Comparison of ENCODE assay signal across 16 cellular contexts in the genomic region with DNA sequence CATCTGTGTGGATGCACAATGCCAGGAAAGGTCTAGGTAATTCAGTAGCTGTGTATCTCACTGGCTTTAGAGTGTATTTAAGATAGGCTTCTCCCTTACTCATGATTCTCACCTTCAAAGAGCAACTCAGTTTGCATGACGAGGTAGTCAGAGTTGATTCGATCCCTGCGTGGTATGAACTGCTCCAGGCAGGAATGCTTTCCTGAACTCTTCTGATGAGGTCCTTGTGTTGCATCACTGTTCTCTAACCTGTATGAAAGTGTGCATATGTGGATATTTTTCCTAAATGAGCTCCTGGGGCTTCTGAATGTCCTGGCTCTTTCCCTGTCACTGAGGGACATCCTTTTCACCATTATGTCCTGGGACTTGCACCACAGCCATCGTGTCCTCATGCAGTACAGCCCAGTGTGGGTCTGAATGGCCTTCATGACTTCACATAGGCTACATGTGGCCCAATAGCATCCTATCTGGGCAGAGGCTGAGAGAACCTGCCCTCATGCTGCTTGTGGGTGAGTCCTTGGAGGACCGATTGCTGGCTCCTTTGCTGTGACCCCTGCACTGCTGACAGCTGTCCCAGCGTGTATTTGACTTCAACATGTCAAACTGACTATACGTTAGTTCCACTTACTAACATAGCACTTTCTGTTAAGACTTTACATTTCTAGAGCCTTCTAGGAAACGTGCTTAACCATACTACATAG.
DNase-seq lines count a peak whose midpoint lies in the region; ATAC-seq and TF ChIP-seq lines count a peak whose summit lies in the region.
"Had no signal": no experiment of that assay in that cellular context is flagged by ENCODE, and none has a peak within 500 bp of the region (broad histone marks: within the 10 kb centered on the region; RNA-seq: fewer than 3 reads in every experiment).

No MANE protein-coding gene starts in this region.

- no peak for TF ChIP-seq CTCF in body of pancreas (IDR thresholded peaks at IDR 0.05)

- no peaks in the 10 kb centered on the region for H3K36me3 ChIP-seq in body of pancreas (replicated peaks in 1 of 2; ENCODE audit: insufficient read depth in 1 of 2, low read depth in 2 of 2)
- H3K36me3 ChIP-seq: left lung, right atrium auricular region had no signal

- intact Hi-C loops in activated naive CD4-positive, alpha-beta T cell treated with anti-CD3 and anti-CD28 coated beads for 36 hours (cut with micrococcal nuclease), result loop anchor here (1.0 to 5.0 kb wide), 5 partner anchors 21 to 275 kb away; a partner anchor contains a TSS
- intact Hi-C loops in activated CD4-positive, alpha-beta memory T cell treated with anti-CD3 and anti-CD28 coated beads for 36 hours (cut with micrococcal nuclease), result loop anchor here (1.0 to 10.0 kb wide), 7 partner anchors 20 to 1303 kb away; a partner anchor contains a TSS
- intact Hi-C loops in body of pancreas (cut with DNase I), result no loop called here

- H3K4me3 ChIP-seq in body of pancreas, result no peak overlapping the region
- H3K4me3 ChIP-seq: GM23338, left lung, right atrium auricular region had no signal

- ATAC-seq in stimulated activated memory B cell treated with anti-CD40 and anti-IgM and Interleukin-4, amounts not matched to agents 10 μg/mL and 1 μg/mL and 100 μg/mL, for 72 hours, result no peak
- ATAC-seq in GM21717 (IDR thresholded peaks at IDR 0.05; ENCODE audit: unreplicated experiment) (no peak), body of pancreas (no peak)
- ATAC-seq: GM23338 had no signal

- CTCF ChIA-PET in activated naive CD4-positive, alpha-beta T cell treated with anti-CD3 and anti-CD28 coated beads for 36 hours (lab: Charles Lee), result interaction anchor here (0.6 to 1.6 kb wide), 10 partner anchors 9 to 367 kb away, joined by 3 to 6 read pairs (median 4); no protein-coding TSS in a partner anchor
- CTCF ChIA-PET in activated CD4-positive, alpha-beta memory T cell treated with anti-CD3 and anti-CD28 coated beads for 36 hours (lab: Charles Lee), result interaction anchor here (1.1 to 1.5 kb wide), 5 partner anchors 10 to 356 kb away, joined by 3 to 8 read pairs (median 4); a partner anchor contains a TSS

- H3K4me1 ChIP-seq in body of pancreas, result no peaks in the 10 kb centered on the region

- H3K4me1 Mint-ChIP-seq in activated naive CD4-positive, alpha-beta T cell treated with anti-CD3 and anti-CD28 coated beads for 36 hours (ENCODE audit: low read depth), result peaks cover 32% of the 10 kb centered on the region
- peaks cover 34% of the 10 kb centered on the region for H3K4me1 Mint-ChIP-seq in activated CD4-positive, alpha-beta memory T cell treated with anti-CD3 and anti-CD28 coated beads for 36 hours (ENCODE audit: low read depth)
- H3K4me1 Mint-ChIP-seq in stimulated activated memory B cell treated with anti-CD40 and anti-IgM and Interleukin-4, amounts not matched to agents 10 μg/mL and 1 μg/mL and 100 μg/mL, for 72 hours, result peaks cover 9% of the 10 kb centered on the region
- H3K4me1 Mint-ChIP-seq: GM23338 had no signal

- H3K9me3 Mint-ChIP-seq in activated naive CD4-positive, alpha-beta T cell treated with anti-CD3 and anti-CD28 coated beads for 36 hours, result no peaks in the 10 kb centered on the region
- H3K9me3 Mint-ChIP-seq in activated CD4-positive, alpha-beta memory T cell treated with anti-CD3 and anti-CD28 coated beads for 36 hours, result no peaks in the 10 kb centered on the region
- no peaks in the 10 kb centered on the region for H3K9me3 Mint-ChIP-seq in stimulated activated memory B cell treated with anti-CD40 and anti-IgM and Interleukin-4, amounts not matched to agents 10 μg/mL and 1 μg/mL and 100 μg/mL, for 72 hours
- H3K9me3 Mint-ChIP-seq: activated naive CD4-positive, alpha-beta T cell treated with anti-CD3 and anti-CD28 coated beads, Interleukin-2, amount 50 U/mL, for 24 hours; GM23338 had no signal

- H3K27me3 Mint-ChIP-seq in activated naive CD4-positive, alpha-beta T cell treated with anti-CD3 and anti-CD28 coated beads for 36 hours (ENCODE audit: low read depth), result no peaks in the 10 kb centered on the region
- H3K27me3 Mint-ChIP-seq in activated CD4-positive, alpha-beta memory T cell treated with anti-CD3 and anti-CD28 coated beads for 36 hours, result no peaks in the 10 kb centered on the region
- no peaks in the 10 kb centered on the region for H3K27me3 Mint-ChIP-seq in stimulated activated memory B cell treated with anti-CD40 and anti-IgM and Interleukin-4, amounts not matched to agents 10 μg/mL and 1 μg/mL and 100 μg/mL, for 72 hours
- H3K27me3 Mint-ChIP-seq: activated naive CD4-positive, alpha-beta T cell treated with anti-CD3 and anti-CD28 coated beads, Interleukin-2, amount 50 U/mL, for 24 hours had no signal

- TF ChIP-seq POLR2A in erythroblast (IDR thresholded peaks at IDR 0.05; ENCODE audit: low read length) (no peak), body of pancreas (IDR thresholded peaks at IDR 0.05) (no peak)

- 72 to 73% methylated on average over 8 of the region's 8 CpGs for WGBS in body of pancreas, 2 donors

- H3K27ac ChIP-seq in body of pancreas, result no peak overlapping the region
- H3K27ac ChIP-seq: VCaP had no signal

- H3K9me3 ChIP-seq in body of pancreas, result no peaks in the 10 kb centered on the region
- H3K9me3 ChIP-seq: left lung, right atrium auricular region had no signal

- POLR2A ChIA-PET in activated CD4-positive, alpha-beta memory T cell treated with anti-CD3 and anti-CD28 coated beads for 36 hours (lab: Charles Lee), result no interaction called here

- no peak overlapping the region for H3K4me3 Mint-ChIP-seq in activated naive CD4-positive, alpha-beta T cell treated with anti-CD3 and anti-CD28 coated beads for 36 hours
- no peak overlapping the region for H3K4me3 Mint-ChIP-seq in activated CD4-positive, alpha-beta memory T cell treated with anti-CD3 and anti-CD28 coated beads for 36 hours
- H3K4me3 Mint-ChIP-seq in stimulated activated memory B cell treated with anti-CD40 and anti-IgM and Interleukin-4, amounts not matched to agents 10 μg/mL and 1 μg/mL and 100 μg/mL, for 72 hours, result no peak overlapping the region
- H3K4me3 Mint-ChIP-seq: activated naive CD4-positive, alpha-beta T cell treated with anti-CD3 and anti-CD28 coated beads, Interleukin-2, amount 50 U/mL, for 24 hours; GM23338 had no signal

- no peaks in the 10 kb centered on the region for H3K27me3 ChIP-seq in body of pancreas
- H3K27me3 ChIP-seq: left lung, right atrium auricular region had no signal

- DNase-seq in activated naive CD4-positive, alpha-beta T cell treated with anti-CD3 and anti-CD28 coated beads for 36 hours, result no peak
- no peak for DNase-seq in activated naive CD4-positive, alpha-beta T cell (lab: John Stamatoyannopoulos, UW)
- no peak for DNase-seq in activated CD4-positive, alpha-beta memory T cell treated with anti-CD3 and anti-CD28 coated beads for 36 hours
- DNase-seq in erythroblast (lab: John Stamatoyannopoulos, UW) (peak; percentile 43 to 64), H4 (ENCODE audit: low spot score) (no peak), body of pancreas (no peak)
- DNase-seq: left lung, NCI-H1092 treated with DMSO at 0.1 percent for 48 hours, NCI-H510A, occipital lobe had no signal

- peaks cover 2% of the 10 kb centered on the region for H3K36me3 Mint-ChIP-seq in activated naive CD4-positive, alpha-beta T cell treated with anti-CD3 and anti-CD28 coated beads for 36 hours (ENCODE audit: low read depth)
- H3K36me3 Mint-ChIP-seq in activated CD4-positive, alpha-beta memory T cell treated with anti-CD3 and anti-CD28 coated beads for 36 hours, result no peaks in the 10 kb centered on the region
- H3K36me3 Mint-ChIP-seq in stimulated activated memory B cell treated with anti-CD40 and anti-IgM and Interleukin-4, amounts not matched to agents 10 μg/mL and 1 μg/mL and 100 μg/mL, for 72 hours, result no peaks in the 10 kb centered on the region
- H3K36me3 Mint-ChIP-seq: activated naive CD4-positive, alpha-beta T cell treated with anti-CD3 and anti-CD28 coated beads, Interleukin-2, amount 50 U/mL, for 24 hours had no signal

- peak overlapping the region; percentile 85 for H3K27ac Mint-ChIP-seq in activated naive CD4-positive, alpha-beta T cell treated with anti-CD3 and anti-CD28 coated beads for 36 hours
- peak overlapping the region; percentile 88 for H3K27ac Mint-ChIP-seq in activated CD4-positive, alpha-beta memory T cell treated with anti-CD3 and anti-CD28 coated beads for 36 hours
- peak overlapping the region; percentile 41 for H3K27ac Mint-ChIP-seq in stimulated activated memory B cell treated with anti-CD40 and anti-IgM and Interleukin-4, amounts not matched to agents 10 μg/mL and 1 μg/mL and 100 μg/mL, for 72 hours
- H3K27ac Mint-ChIP-seq: GM23338 had no signal

Comparison
In these comparisons a context has a peak if more than half of its experiments do, and no peak if none do; other contexts are left out.
1. DNase-seq: peak in erythroblast (2 of 2); none in activated naive CD4-positive, alpha-beta T cell treated with anti-CD3 and anti-CD28 coated beads for 36 hours (single experiment), activated naive CD4-positive, alpha-beta T cell (0 of 4), activated CD4-positive, alpha-beta memory T cell treated with anti-CD3 and anti-CD28 coated beads for 36 hours (single experiment), H4 (single experiment) and body of pancreas (0 of 4).
2. Peak in every context shown above with its lines, with median percentiles within 50 percentile points of each other: H3K27ac Mint-ChIP-seq.